In genomic region chr13:72198967-72199601, GRCh38 we compare ENCODE assay signal across 24 cellular contexts.
"Had no signal": no experiment of that assay in that cellular context is flagged by ENCODE, and none has a peak within 500 bp of the region (broad histone marks: within the 10 kb centered on the region; RNA-seq: fewer than 3 reads in every experiment).

No MANE protein-coding gene starts in this region.

- H3K4me3 ChIP-seq: lower lobe of right lung, mucosa of descending colon, testis, upper lobe of left lung had no signal

- H3K27me3 ChIP-seq: foreskin keratinocyte, testis, upper lobe of left lung had no signal

- H3K9me3 Mint-ChIP-seq: activated CD4-positive, alpha-beta memory T cell treated with anti-CD3 and anti-CD28 coated beads for 36 hours; activated naive CD8-positive, alpha-beta T cell treated with anti-CD3 and anti-CD28 coated beads, Interleukin-2, amount 10 ng/mL, durations not matched to agents 7 days and 5 days; brain; nephron progenitor cell; T-helper 1 cell treated with Interleukin-12 subunit alpha and Interleukin-12 subunit beta and Interleukin-4 antibody, amounts not matched to agents 30 μg/mL and 1 μg/mL, for 36 hours had no signal

- H3K27ac Mint-ChIP-seq: activated CD4-positive, alpha-beta memory T cell treated with anti-CD3 and anti-CD28 coated beads for 36 hours; activated naive CD4-positive, alpha-beta T cell treated with anti-CD3 and anti-CD28 coated beads for 36 hours; activated naive CD8-positive, alpha-beta T cell treated with anti-CD3 and anti-CD28 coated beads, Interleukin-2, amount 10 ng/mL, durations not matched to agents 7 days and 5 days; activated T-cell treated with anti-CD3 and anti-CD28 coated beads, Interleukin-2, amount 50 U/mL, for 72 hours; nephron progenitor cell; stimulated activated naive B cell treated with anti-CD40 and anti-IgM and Interleukin-4, amounts not matched to agents 10 μg/mL and 1 μg/mL and 100 μg/mL, for 72 hours; T-helper 1 cell treated with Interleukin-12 subunit alpha and Interleukin-12 subunit beta and Interleukin-4 antibody, amounts not matched to agents 30 μg/mL and 1 μg/mL, for 36 hours had no signal

- H3K9me3 ChIP-seq: lower lobe of right lung, mucosa of descending colon, testis, upper lobe of left lung had no signal

- H3K27ac ChIP-seq: foreskin keratinocyte, lower lobe of right lung, testis, upper lobe of left lung had no signal

- DNase-seq: activated CD4-positive, alpha-beta memory T cell treated with anti-CD3 and anti-CD28 coated beads for 36 hours; activated CD4-positive, alpha-beta T cell treated with anti-CD3 and anti-CD28 coated beads for 48 hours; activated effector memory CD4-positive, alpha-beta T cell treated with Interleukin-2 at 50 U/mL for 16 hours; activated naive CD4-positive, alpha-beta T cell treated with anti-CD3 and anti-CD28 coated beads for 36 hours; activated naive CD8-positive, alpha-beta T cell treated with anti-CD3 and anti-CD28 coated beads, Interleukin-2, amount 10 ng/mL, durations not matched to agents 7 days and 5 days; activated T-cell treated with anti-CD3 and anti-CD28 coated beads, Interleukin-2, amount 50 U/mL, for 72 hours; amniotic stem cell; dermis blood vessel endothelial cell; effector CD8-positive, alpha-beta T cell; foreskin keratinocyte; kidney; lower lobe of right lung; mesendoderm; mucosa of descending colon; nephron progenitor cell; occipital lobe; stimulated activated CD4-positive, alpha-beta T cell treated with anti-CD3 and anti-CD28 coated beads, Interleukin-2, amount 100 ng/mL, for 48 hours; stimulated activated CD8-positive, alpha-beta memory T cell treated with anti-CD3 and anti-CD28 coated beads, Interleukin-4, amount 100 ng/mL, for 48 hours; stimulated activated naive B cell treated with anti-CD40 and anti-IgM and Interleukin-4, amounts not matched to agents 10 μg/mL and 1 μg/mL and 100 μg/mL, for 72 hours; testis; upper lobe of left lung had no signal

- H3K4me3 Mint-ChIP-seq: activated CD4-positive, alpha-beta memory T cell treated with anti-CD3 and anti-CD28 coated beads for 36 hours; activated naive CD4-positive, alpha-beta T cell treated with anti-CD3 and anti-CD28 coated beads for 36 hours; activated naive CD8-positive, alpha-beta T cell treated with anti-CD3 and anti-CD28 coated beads, Interleukin-2, amount 10 ng/mL, durations not matched to agents 7 days and 5 days; activated T-cell treated with anti-CD3 and anti-CD28 coated beads, Interleukin-2, amount 50 U/mL, for 72 hours; nephron progenitor cell; stimulated activated naive B cell treated with anti-CD40 and anti-IgM and Interleukin-4, amounts not matched to agents 10 μg/mL and 1 μg/mL and 100 μg/mL, for 72 hours; T-helper 1 cell treated with Interleukin-12 subunit alpha and Interleukin-12 subunit beta and Interleukin-4 antibody, amounts not matched to agents 30 μg/mL and 1 μg/mL, for 36 hours had no signal

- H3K27me3 Mint-ChIP-seq: activated CD4-positive, alpha-beta memory T cell treated with anti-CD3 and anti-CD28 coated beads for 36 hours; activated naive CD8-positive, alpha-beta T cell treated with anti-CD3 and anti-CD28 coated beads, Interleukin-2, amount 10 ng/mL, durations not matched to agents 7 days and 5 days; stimulated activated naive B cell treated with anti-CD40 and anti-IgM and Interleukin-4, amounts not matched to agents 10 μg/mL and 1 μg/mL and 100 μg/mL, for 72 hours had no signal

- H3K36me3 ChIP-seq: lower lobe of right lung, upper lobe of left lung had no signal

- ATAC-seq: activated T-cell treated with anti-CD3 and anti-CD28 coated beads, Interleukin-2, amount 50 U/mL, for 72 hours; left lobe of liver; lower lobe of right lung; mucosa of descending colon; stimulated activated naive B cell treated with anti-CD40 and anti-IgM and Interleukin-4, amounts not matched to agents 10 μg/mL and 1 μg/mL and 100 μg/mL, for 72 hours had no signal

- H3K4me1 Mint-ChIP-seq: activated naive CD8-positive, alpha-beta T cell treated with anti-CD3 and anti-CD28 coated beads, Interleukin-2, amount 10 ng/mL, durations not matched to agents 7 days and 5 days; stimulated activated naive B cell treated with anti-CD40 and anti-IgM and Interleukin-4, amounts not matched to agents 10 μg/mL and 1 μg/mL and 100 μg/mL, for 72 hours had no signal
